In genomic region chr3:11544413-11545181, GRCh38 we compare ENCODE assay signal across 10 cellular contexts.
DNase-seq lines count a peak whose midpoint lies in the region; ATAC-seq and TF ChIP-seq lines count a peak whose summit lies in the region.
"Had no signal": no experiment of that assay in that cellular context is flagged by ENCODE, and none has a peak within 500 bp of the region (broad histone marks: within the 10 kb centered on the region; RNA-seq: fewer than 3 reads in every experiment).

No MANE protein-coding gene starts in this region.

- H3K27me3 ChIP-seq in mesenchymal stem cell (ENCODE audit: control insufficient read depth in 1 of 2, insufficient read depth in 1 of 2, low read length in 2 of 2) = no peaks in the 10 kb centered on the region
- H3K27me3 ChIP-seq in vagina = no peaks in the 10 kb centered on the region

- peak overlapping the region; percentile 45 for H2AK5ac ChIP-seq in mesenchymal stem cell (ENCODE audit: low read length, severe bottlenecking)

- H2BK15ac ChIP-seq in mesenchymal stem cell (ENCODE audit: low read depth, poor library complexity, severe bottlenecking) = peak overlapping the region; percentile 56

- H3K27ac ChIP-seq in mesenchymal stem cell (ENCODE audit: low read length, poor library complexity, severe bottlenecking) = no peak overlapping the region
- peak overlapping the region; percentile 80 for H3K27ac ChIP-seq in vagina

- no peak overlapping the region for H2BK12ac ChIP-seq in mesenchymal stem cell (ENCODE audit: low read length in 2 of 2)

- intact Hi-C loops in vagina (cut with DNase I) = no loop called here

- no peak for TF ChIP-seq POLR2A in vagina (IDR thresholded peaks at IDR 0.05)

- no peak overlapping the region for H4K91ac ChIP-seq in mesenchymal stem cell (ENCODE audit: low read length)

- TF ChIP-seq CTCF in chondrocyte (IDR thresholded peaks at IDR 0.05) = no peak
- TF ChIP-seq CTCF in vagina (IDR thresholded peaks at IDR 0.05) = no peak

- H3K4me1 ChIP-seq in mesenchymal stem cell (ENCODE audit: control insufficient read depth, insufficient read depth, low read depth, low read length) = peaks cover 33% of the 10 kb centered on the region
- H3K4me1 ChIP-seq in vagina = peaks cover 42% of the 10 kb centered on the region

- no peak for DNase-seq in activated naive CD4-positive, alpha-beta T cell treated with anti-CD3 and anti-CD28 coated beads, Interleukin-2, amount 50 U/mL, for 72 hours (ENCODE audit: low spot score in 2 of 2)
- no peak for DNase-seq in activated naive CD4-positive, alpha-beta T cell treated with anti-CD3 and anti-CD28 coated beads, Interleukin-2, amount 10 ng/mL, durations not matched to agents 7 days and 5 days
- DNase-seq in chondrocyte (ENCODE audit: low spot score) (no peak), mesenchymal stem cell (peak; percentile 67), vagina (ENCODE audit: extremely low spot score in 2 of 2) (no peak), middle frontal gyrus (ENCODE audit: extremely low spot score, low spot score) (no peak), NCI-H2196 (lab: John Stamatoyannopoulos, UW; ENCODE audit: unreplicated experiment) (no peak)
- DNase-seq: kidney, NCI-H1694 treated with DMSO at 0.1 percent for 48 hours had no signal

- no peak overlapping the region for H3K4me2 ChIP-seq in mesenchymal stem cell (ENCODE audit: low read length, poor library complexity, severe bottlenecking)

- no peak overlapping the region for H2BK5ac ChIP-seq in mesenchymal stem cell (ENCODE audit: low read depth, low read length, poor library complexity, severe bottlenecking)

- H2AFZ ChIP-seq in mesenchymal stem cell (ENCODE audit: low read depth, low read length) = no peak overlapping the region

- H3K9me3 Mint-ChIP-seq in activated naive CD4-positive, alpha-beta T cell treated with anti-CD3 and anti-CD28 coated beads, Interleukin-2, amount 50 U/mL, for 72 hours = peaks cover 0 to 15% of the 10 kb centered on the region in 2 donors
- H3K9me3 Mint-ChIP-seq in activated naive CD4-positive, alpha-beta T cell treated with anti-CD3 and anti-CD28 coated beads, Interleukin-2, amount 10 ng/mL, durations not matched to agents 7 days and 5 days = no peaks in the 10 kb centered on the region
- no peaks in the 10 kb centered on the region for H3K9me3 Mint-ChIP-seq in chondrocyte (ENCODE audit: low read depth)

- H3K4me3 Mint-ChIP-seq in activated naive CD4-positive, alpha-beta T cell treated with anti-CD3 and anti-CD28 coated beads, Interleukin-2, amount 10 ng/mL, durations not matched to agents 7 days and 5 days = no peak overlapping the region
- H3K4me3 Mint-ChIP-seq in chondrocyte (ENCODE audit: unreplicated experiment) = no peak overlapping the region

- H3K36me3 Mint-ChIP-seq in activated naive CD4-positive, alpha-beta T cell treated with anti-CD3 and anti-CD28 coated beads, Interleukin-2, amount 50 U/mL, for 72 hours = peaks cover 0 to 23% of the 10 kb centered on the region in 2 donors
- H3K36me3 Mint-ChIP-seq in activated naive CD4-positive, alpha-beta T cell treated with anti-CD3 and anti-CD28 coated beads, Interleukin-2, amount 10 ng/mL, durations not matched to agents 7 days and 5 days = peaks cover 2% of the 10 kb centered on the region
- peaks cover 2% of the 10 kb centered on the region for H3K36me3 Mint-ChIP-seq in chondrocyte (ENCODE audit: low read depth)

- H3K9me3 ChIP-seq in mesenchymal stem cell (ENCODE audit: control insufficient read depth, low read length) (no peaks in the 10 kb centered on the region), vagina (no peaks in the 10 kb centered on the region)

- H3K36me3 ChIP-seq in mesenchymal stem cell (ENCODE audit: control insufficient read depth in 1 of 2, insufficient read depth in 2 of 2, low read depth in 1 of 2, low read length in 2 of 2) (peaks cover 0 to 7% of the 10 kb centered on the region in 2 experiments), vagina (no peaks in the 10 kb centered on the region)

- no peak overlapping the region for H3K14ac ChIP-seq in mesenchymal stem cell (ENCODE audit: low read length in 2 of 2)

- CTCF ChIA-PET in activated naive CD4-positive, alpha-beta T cell treated with anti-CD3 and anti-CD28 coated beads, Interleukin-2, amount 10 ng/mL, durations not matched to agents 7 days and 5 days (lab: Charles Lee) = no interaction called here

- no peak for ATAC-seq in activated naive CD4-positive, alpha-beta T cell treated with anti-CD3 and anti-CD28 coated beads, Interleukin-2, amount 50 U/mL, for 72 hours
- ATAC-seq in GM19455 (IDR thresholded peaks at IDR 0.05; ENCODE audit: unreplicated experiment) = no peak

- H3K4me3 ChIP-seq in mesenchymal stem cell (ENCODE audit: insufficient read depth in 1 of 2, low read depth in 1 of 2, low read length in 2 of 2) (no peak overlapping the region), vagina (no peak overlapping the region)

- H3K23ac ChIP-seq in mesenchymal stem cell (ENCODE audit: low read length in 2 of 2) = no peak overlapping the region

- WGBS in mesenchymal stem cell = 71% methylated on average over 17 of the region's 17 CpGs

- H4K8ac ChIP-seq in mesenchymal stem cell (ENCODE audit: low read length) = no peak overlapping the region

- H3K4me1 Mint-ChIP-seq in activated naive CD4-positive, alpha-beta T cell treated with anti-CD3 and anti-CD28 coated beads, Interleukin-2, amount 10 ng/mL, durations not matched to agents 7 days and 5 days = no peaks in the 10 kb centered on the region
- peaks cover 31% of the 10 kb centered on the region for H3K4me1 Mint-ChIP-seq in chondrocyte (ENCODE audit: low read depth)

- H3K27ac Mint-ChIP-seq in activated naive CD4-positive, alpha-beta T cell treated with anti-CD3 and anti-CD28 coated beads, Interleukin-2, amount 50 U/mL, for 72 hours = peak overlapping the region; percentile 53 to 85
- no peak overlapping the region for H3K27ac Mint-ChIP-seq in activated naive CD4-positive, alpha-beta T cell treated with anti-CD3 and anti-CD28 coated beads, Interleukin-2, amount 10 ng/mL, durations not matched to agents 7 days and 5 days
- H3K27ac Mint-ChIP-seq in chondrocyte (ENCODE audit: unreplicated experiment) = peak overlapping the region; percentile 15

- H3K79me1 ChIP-seq in mesenchymal stem cell (replicated peaks; ENCODE audit: low read length, poor library complexity, severe bottlenecking) = peaks cover 28% of the 10 kb centered on the region

- peak overlapping the region in 1 of 2 experiments; percentile 60 for H3K4ac ChIP-seq in mesenchymal stem cell (ENCODE audit: low read depth in 1 of 2, low read length in 2 of 2)

- H3K18ac ChIP-seq in mesenchymal stem cell (ENCODE audit: low read depth in 1 of 2, low read length in 2 of 2) = peak overlapping the region; percentile 26

- peak overlapping the region; percentile 84 for H3K9ac ChIP-seq in mesenchymal stem cell (ENCODE audit: low read length)

- peak overlapping the region; percentile 7 for H2BK120ac ChIP-seq in mesenchymal stem cell (ENCODE audit: low read depth, low read length)

- no peaks in the 10 kb centered on the region for H3K27me3 Mint-ChIP-seq in activated naive CD4-positive, alpha-beta T cell treated with anti-CD3 and anti-CD28 coated beads, Interleukin-2, amount 10 ng/mL, durations not matched to agents 7 days and 5 days
- no peaks in the 10 kb centered on the region for H3K27me3 Mint-ChIP-seq in chondrocyte (ENCODE audit: low read depth)
